In the genomic region with DNA sequence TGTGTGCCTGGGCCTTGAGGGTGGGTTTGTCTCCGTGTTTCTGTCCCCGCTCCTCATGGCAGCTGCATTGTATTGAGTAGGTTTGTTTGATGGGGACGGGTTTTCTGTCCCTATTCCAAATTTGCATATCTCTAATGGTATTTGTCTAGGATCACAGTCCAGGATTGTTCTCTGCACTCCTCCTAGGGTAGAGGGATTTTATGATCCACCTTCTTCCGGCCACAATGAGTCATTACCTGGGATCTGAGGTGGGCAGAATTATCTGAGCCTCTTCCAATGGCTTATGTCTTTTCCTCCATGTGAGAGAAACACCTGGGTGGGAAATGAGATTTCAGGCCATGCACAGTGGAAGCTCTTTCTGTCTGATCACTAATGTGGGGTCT, we compare ENCODE assay signal across 33 cellular contexts. TPM values are rescaled to one million over a fixed set of nuclear protein-coding genes. Genes with fewer than 3 reads are reported as not detected.
"Had no signal": no experiment of that assay in that cellular context is flagged by ENCODE, and none has a peak within 500 bp of the region (broad histone marks: within the 10 kb centered on the region; RNA-seq: fewer than 3 reads in every experiment).

No MANE protein-coding gene starts in this region.

- H3K4me3 ChIP-seq: esophagus muscularis mucosa, heart left ventricle, left lung, lower lobe of right lung, skin epidermis, thyroid gland, upper lobe of left lung had no signal

- H3K36me3 ChIP-seq: esophagus muscularis mucosa, heart left ventricle, lower lobe of right lung, thyroid gland, upper lobe of left lung had no signal

- ATAC-seq: activated naive CD8-positive, alpha-beta T cell treated with anti-CD3 and anti-CD28 coated beads, Interleukin-2, amount 50 U/mL, for 24 hours; activated T-helper 17 cell treated with anti-CD3 and anti-CD28 coated beads, Interleukin-2, amount 50 U/mL, for 72 hours had no signal

- H3K27me3 ChIP-seq: foreskin keratinocyte, thyroid gland, upper lobe of left lung had no signal

- H3K9me3 Mint-ChIP-seq: activated CD4-positive, alpha-beta memory T cell treated with anti-CD3 and anti-CD28 coated beads, Interleukin-2, amount 10 ng/mL, durations not matched to agents 7 days and 5 days; activated CD4-positive, alpha-beta T cell treated with anti-CD3 and anti-CD28 coated beads, Interleukin-2, amount 10 ng/mL, durations not matched to agents 7 days and 5 days; activated naive CD8-positive, alpha-beta T cell treated with anti-CD3 and anti-CD28 coated beads, Interleukin-2, amount 50 U/mL, for 24 hours; activated T-cell treated with anti-CD3 and anti-CD28 coated beads, Interleukin-2, amount 50 U/mL, for 24 hours; activated T-helper 17 cell treated with anti-CD3 and anti-CD28 coated beads, Interleukin-2, amount 50 U/mL, for 72 hours; dendritic cell treated with granulocyte-macrophage colony-stimulating factor and Interleukin-4, amounts not matched to agents 40 ng/mL and 50 ng/mL, for 4 days; stimulated activated effector memory CD8-positive, alpha-beta T cell treated with anti-CD3 and anti-CD28 coated beads, Interleukin-12 subunit alpha, Interleukin-12 subunit beta, amount 100 ng/mL, for 72 hours; stimulated activated naive CD8-positive, alpha-beta T cell treated with anti-CD3 and anti-CD28 coated beads, Interleukin-15, amount 100 ng/mL, for 72 hours had no signal

- H3K9me3 ChIP-seq: esophagus muscularis mucosa, left lung, lower lobe of right lung, thyroid gland, upper lobe of left lung had no signal

- H3K27me3 Mint-ChIP-seq: activated T-helper 17 cell treated with anti-CD3 and anti-CD28 coated beads, Interleukin-2, amount 50 U/mL, for 72 hours had no signal

- DNase-seq: activated CD4-positive, alpha-beta memory T cell treated with anti-CD3 and anti-CD28 coated beads, Interleukin-2, amount 10 ng/mL, durations not matched to agents 7 days and 5 days; activated CD4-positive, alpha-beta T cell treated with anti-CD3 and anti-CD28 coated beads for 1 hour; activated CD4-positive, alpha-beta T cell treated with anti-CD3 and anti-CD28 coated beads, Interleukin-2, amount 10 ng/mL, durations not matched to agents 7 days and 5 days; activated CD8-positive, alpha-beta memory T cell treated with anti-CD3 and anti-CD28 coated beads, Interleukin-2, amount 50 U/mL, for 48 hours; activated gamma-delta T cell treated with Interleukin-2 at 50 U/mL for 16 hours; activated naive CD4-positive, alpha-beta T cell treated with anti-CD3 and anti-CD28 coated beads, Interleukin-2, amount 50 U/mL, for 16 hours; activated naive CD8-positive, alpha-beta T cell treated with anti-CD3 and anti-CD28 coated beads, Interleukin-2, amount 50 U/mL, for 24 hours; activated T-cell treated with anti-CD3 and anti-CD28 coated beads, Interleukin-2, amount 50 U/mL, for 24 hours; amygdala; central memory CD4-positive, alpha-beta T cell; endodermal cell; foreskin keratinocyte; heart left ventricle; kidney glomerular epithelial cell; lower lobe of right lung; mesendoderm; stimulated activated CD4-positive, alpha-beta T cell treated with anti-CD3 and anti-CD28 coated beads, Interleukin-4, amount 100 ng/mL, for 24 hours; stimulated activated naive CD8-positive, alpha-beta T cell treated with anti-CD3 and anti-CD28 coated beads, Interleukin-15, amount 100 ng/mL, for 72 hours; substantia nigra; T1000; thyroid gland; upper lobe of left lung had no signal

- H3K4me3 Mint-ChIP-seq: activated CD4-positive, alpha-beta memory T cell treated with anti-CD3 and anti-CD28 coated beads, Interleukin-2, amount 10 ng/mL, durations not matched to agents 7 days and 5 days; activated CD4-positive, alpha-beta T cell treated with anti-CD3 and anti-CD28 coated beads, Interleukin-2, amount 10 ng/mL, durations not matched to agents 7 days and 5 days; activated naive CD8-positive, alpha-beta T cell treated with anti-CD3 and anti-CD28 coated beads, Interleukin-2, amount 50 U/mL, for 24 hours; activated T-cell treated with anti-CD3 and anti-CD28 coated beads, Interleukin-2, amount 50 U/mL, for 24 hours; activated T-helper 17 cell treated with anti-CD3 and anti-CD28 coated beads, Interleukin-2, amount 50 U/mL, for 72 hours; dendritic cell treated with granulocyte-macrophage colony-stimulating factor and Interleukin-4, amounts not matched to agents 40 ng/mL and 50 ng/mL, for 4 days; endodermal cell; nephron; stimulated activated effector memory CD8-positive, alpha-beta T cell treated with anti-CD3 and anti-CD28 coated beads, Interleukin-12 subunit alpha, Interleukin-12 subunit beta, amount 100 ng/mL, for 72 hours; stimulated activated naive CD8-positive, alpha-beta T cell treated with anti-CD3 and anti-CD28 coated beads, Interleukin-15, amount 100 ng/mL, for 72 hours; T-helper 1 cell treated with Interleukin-12 subunit alpha and Interleukin-12 subunit beta and Interleukin-4 antibody, amounts not matched to agents 30 μg/mL and 1 μg/mL, for 36 hours; WTC11 had no signal

- H3K27ac Mint-ChIP-seq: activated CD4-positive, alpha-beta memory T cell treated with anti-CD3 and anti-CD28 coated beads, Interleukin-2, amount 10 ng/mL, durations not matched to agents 7 days and 5 days; activated CD4-positive, alpha-beta T cell treated with anti-CD3 and anti-CD28 coated beads, Interleukin-2, amount 10 ng/mL, durations not matched to agents 7 days and 5 days; activated naive CD8-positive, alpha-beta T cell treated with anti-CD3 and anti-CD28 coated beads, Interleukin-2, amount 50 U/mL, for 24 hours; activated T-cell treated with anti-CD3 and anti-CD28 coated beads, Interleukin-2, amount 50 U/mL, for 24 hours; activated T-helper 17 cell treated with anti-CD3 and anti-CD28 coated beads, Interleukin-2, amount 50 U/mL, for 72 hours; dendritic cell treated with granulocyte-macrophage colony-stimulating factor and Interleukin-4, amounts not matched to agents 40 ng/mL and 50 ng/mL, for 4 days; endodermal cell; nephron; stimulated activated effector memory CD8-positive, alpha-beta T cell treated with anti-CD3 and anti-CD28 coated beads, Interleukin-12 subunit alpha, Interleukin-12 subunit beta, amount 100 ng/mL, for 72 hours; stimulated activated naive CD8-positive, alpha-beta T cell treated with anti-CD3 and anti-CD28 coated beads, Interleukin-15, amount 100 ng/mL, for 72 hours; T-helper 1 cell treated with Interleukin-12 subunit alpha and Interleukin-12 subunit beta and Interleukin-4 antibody, amounts not matched to agents 30 μg/mL and 1 μg/mL, for 36 hours; WTC11 had no signal

- H3K4me1 Mint-ChIP-seq: activated T-helper 17 cell treated with anti-CD3 and anti-CD28 coated beads, Interleukin-2, amount 50 U/mL, for 72 hours; endodermal cell; nephron; WTC11 had no signal

- H3K36me3 Mint-ChIP-seq: stimulated activated effector memory CD8-positive, alpha-beta T cell treated with anti-CD3 and anti-CD28 coated beads, Interleukin-12 subunit alpha, Interleukin-12 subunit beta, amount 100 ng/mL, for 72 hours; WTC11 had no signal

- H3K27ac ChIP-seq: esophagus muscularis mucosa, foreskin keratinocyte, heart left ventricle, left lung, lower lobe of right lung, skin epidermis, thyroid gland, upper lobe of left lung had no signal

- H3K4me1 ChIP-seq: foreskin keratinocyte, lower lobe of right lung, thyroid gland had no signal

RNA-seq across cellular contexts. Expression of gene LILRB3, which starts 9.7 kb away (rescaled TPM):
- total RNA-seq: endodermal cell, foreskin keratinocyte, osteocyte, renal cortical epithelial cell, WTC11 had no signal

RNA-seq across cellular contexts. Expression of gene LILRA6, which starts 10.0 kb away (rescaled TPM):
- total RNA-seq: endodermal cell, foreskin keratinocyte, osteocyte, renal cortical epithelial cell, WTC11 had no signal
- polyA plus RNA-seq: foreskin keratinocyte had no signal

RNA-seq across cellular contexts. Expression of gene LILRB5, which starts 24.5 kb away (rescaled TPM):
- total RNA-seq: activated CD4-positive, alpha-beta memory T cell treated with anti-CD3 and anti-CD28 coated beads, Interleukin-2, amount 10 ng/mL, durations not matched to agents 7 days and 5 days; activated CD4-positive, alpha-beta T cell treated with anti-CD3 and anti-CD28 coated beads, Interleukin-2, amount 10 ng/mL, durations not matched to agents 7 days and 5 days; activated T-helper 17 cell treated with anti-CD3 and anti-CD28 coated beads, Interleukin-2, amount 50 U/mL, for 72 hours; endodermal cell; foreskin keratinocyte; osteocyte; renal cortical epithelial cell had no signal
- polyA plus RNA-seq: foreskin keratinocyte had no signal
